In genomic region chr22:39092111-39092867, GRCh38 we compare ENCODE assay signal across 1 cellular context.
TF ChIP-seq lines count a peak whose summit lies in the region.

No MANE protein-coding gene starts in this region.

TF ChIP-seq in H1, 55 proteins besides CTCF, POLR2A, EP300 and RAD21 (continued from another document):
- TF ChIP-seq KDM5A (IDR thresholded peaks at IDR 0.05; ENCODE audit: low read length) (no peak), MAFK (IDR thresholded peaks at IDR 0.05; ENCODE audit: low read depth, low read length) (no peak), SUZ12 (IDR thresholded peaks at IDR 0.05; ENCODE audit: low read length) (no peak), RNF2 (IDR thresholded peaks at IDR 0.05; ENCODE audit: borderline replicate concordance, low read depth, low read length, missing control alignments, poor library complexity, severe bottlenecking) (no peak), CBX5 (IDR thresholded peaks at IDR 0.05; ENCODE audit: low read depth, low read length) (no peak), GTF2F1 (IDR thresholded peaks at IDR 0.05; ENCODE audit: borderline replicate concordance, low read depth, low read length) (no peak), SIN3A (conservative IDR thresholded peaks at IDR 0.05 in 1 of 2, IDR thresholded peaks at IDR 0.05 in 1 of 2; ENCODE audit: low read depth in 1 of 2, low read length in 2 of 2) (no peak), KDM1A (IDR thresholded peaks at IDR 0.05; ENCODE audit: borderline replicate concordance, low read length) (no peak)
